In genomic region chr5:149551227-149552037, GRCh38 we compare ENCODE assay signal across 8 cellular contexts. TPM values are rescaled to one million over a fixed set of nuclear protein-coding genes. Genes with fewer than 3 reads are reported as not detected.
DNase-seq lines count a peak whose midpoint lies in the region; ATAC-seq and TF ChIP-seq lines count a peak whose summit lies in the region.

TSS of gene CSNK1A1 (minus strand) at chr5:149551439. CDS start at chr5:149550964, 475 bp downstream.

- peak within 1 kb of the TSS; percentile 97 for H3K27ac ChIP-seq in CD4-positive, CD25-positive, alpha-beta regulatory T cell (ENCODE audit: insufficient read depth, low read length, poor library complexity, severe bottlenecking)
- peak within 1 kb of the TSS; percentile 99 for H3K27ac ChIP-seq in left lung

- H3K4me1 ChIP-seq in CD4-positive, CD25-positive, alpha-beta regulatory T cell (ENCODE audit: control insufficient read depth, insufficient read depth, low read length, poor library complexity, severe bottlenecking) = peaks cover 34% of the 10 kb centered on the region
- peaks cover 23 to 38% of the 10 kb centered on the region in 2 donors for H3K4me1 ChIP-seq in left lung

- DNase-seq in CD4-positive, CD25-positive, alpha-beta regulatory T cell = peak; percentile 98 to 99 (median 98)
- DNase-seq in NCI-H748 treated with DMSO at 0.1 percent for 48 hours (lab: John Stamatoyannopoulos, UW) (peak; percentile 92), left lung (peak; percentile 99)
- peak; percentile 98 for DNase-seq in activated CD4-positive, alpha-beta T cell treated with anti-CD3 and anti-CD28 coated beads, Interleukin-2, amount 50 U/mL, for 24 hours (ENCODE audit: low read depth in 1 of 2, low spot score in 1 of 2)
- DNase-seq in stimulated activated CD4-positive, alpha-beta T cell treated with anti-CD3 and anti-CD28 coated beads, Interleukin-2, amount 100 ng/mL, for 48 hours = peak; percentile 98 to 99

- peak within 1 kb of the TSS; percentile 99 for H3K27ac Mint-ChIP-seq in CD4-positive, CD25-positive, alpha-beta regulatory T cell
- peak within 1 kb of the TSS; percentile 99 for H3K27ac Mint-ChIP-seq in dendritic cell treated with granulocyte-macrophage colony-stimulating factor and Interleukin-4, amounts not matched to agents 40 ng/mL and 50 ng/mL, for 4 days

- peak within 1 kb of the TSS; percentile 96 to 100 (median 100) for H3K4me3 Mint-ChIP-seq in CD4-positive, CD25-positive, alpha-beta regulatory T cell
- H3K4me3 Mint-ChIP-seq in dendritic cell treated with granulocyte-macrophage colony-stimulating factor and Interleukin-4, amounts not matched to agents 40 ng/mL and 50 ng/mL, for 4 days = peak within 1 kb of the TSS; percentile 94

- peaks cover 13% of the 10 kb centered on the region for H3K36me3 ChIP-seq in CD4-positive, CD25-positive, alpha-beta regulatory T cell (ENCODE audit: control insufficient read depth, insufficient read depth, low read length)
- H3K36me3 ChIP-seq in left lung = peaks cover 0 to 26% of the 10 kb centered on the region in 2 donors

- H3K27me3 Mint-ChIP-seq in CD4-positive, CD25-positive, alpha-beta regulatory T cell = peaks cover 5% of the 10 kb centered on the region
- H3K27me3 Mint-ChIP-seq in dendritic cell treated with granulocyte-macrophage colony-stimulating factor and Interleukin-4, amounts not matched to agents 40 ng/mL and 50 ng/mL, for 4 days = no peaks in the 10 kb centered on the region

- H3K36me3 Mint-ChIP-seq in CD4-positive, CD25-positive, alpha-beta regulatory T cell = peaks cover 23% of the 10 kb centered on the region
- peaks cover 54% of the 10 kb centered on the region for H3K36me3 Mint-ChIP-seq in dendritic cell treated with granulocyte-macrophage colony-stimulating factor and Interleukin-4, amounts not matched to agents 40 ng/mL and 50 ng/mL, for 4 days (ENCODE audit: low read depth)

- H3K9me3 ChIP-seq in CD4-positive, CD25-positive, alpha-beta regulatory T cell (ENCODE audit: control insufficient read depth in 2 of 2, low read length in 2 of 2) = no peaks in the 10 kb centered on the region
- no peaks in the 10 kb centered on the region for H3K9me3 ChIP-seq in left lung

- peak within 1 kb of the TSS; percentile 94 for H3K4me3 ChIP-seq in CD4-positive, CD25-positive, alpha-beta regulatory T cell (ENCODE audit: low read depth, low read length)
- H3K4me3 ChIP-seq in left lung = peak within 1 kb of the TSS; percentile 89 to 94

- peak; percentile 56 to 62 for TF ChIP-seq CTCF in left lung (IDR thresholded peaks at IDR 0.05)

- no peaks in the 10 kb centered on the region for H3K27me3 ChIP-seq in CD4-positive, CD25-positive, alpha-beta regulatory T cell (ENCODE audit: control insufficient read depth, insufficient read depth, low read length)
- no peaks in the 10 kb centered on the region for H3K27me3 ChIP-seq in left lung

- ATAC-seq in CD4-positive, CD25-positive, alpha-beta regulatory T cell (ENCODE audit: low read depth in 2 of 2) = peak; percentile 87 to 90
- ATAC-seq in GM19395 (IDR thresholded peaks at IDR 0.05; ENCODE audit: unreplicated experiment) = peak; percentile 91
- ATAC-seq in HG03565 (IDR thresholded peaks at IDR 0.05; ENCODE audit: unreplicated experiment) = peak; percentile 80
- ATAC-seq in left lung = peak; percentile 96

- peaks cover 18 to 38% (median 26%) of the 10 kb centered on the region in 4 donors for H3K4me1 Mint-ChIP-seq in CD4-positive, CD25-positive, alpha-beta regulatory T cell
- peaks cover 31% of the 10 kb centered on the region for H3K4me1 Mint-ChIP-seq in dendritic cell treated with granulocyte-macrophage colony-stimulating factor and Interleukin-4, amounts not matched to agents 40 ng/mL and 50 ng/mL, for 4 days (ENCODE audit: low read depth)

- intact Hi-C loops in dendritic cell treated with granulocyte-macrophage colony-stimulating factor and Interleukin-4, amounts not matched to agents 40 ng/mL and 50 ng/mL, for 4 days (cut with micrococcal nuclease) = no loop called here
- intact Hi-C loops in left lung (cut with DNase I) = loop anchor here in 1 of 2 donors (5.0 kb wide), 1 partner anchor 109 kb away; no protein-coding TSS in a partner anchor

- no peaks in the 10 kb centered on the region for H3K9me3 Mint-ChIP-seq in CD4-positive, CD25-positive, alpha-beta regulatory T cell
- no peaks in the 10 kb centered on the region for H3K9me3 Mint-ChIP-seq in dendritic cell treated with granulocyte-macrophage colony-stimulating factor and Interleukin-4, amounts not matched to agents 40 ng/mL and 50 ng/mL, for 4 days

RNA-seq across cellular contexts. Expression of gene CSNK1A1, which starts in this region (rescaled TPM):
- 234 TPM for total RNA-seq in CD4-positive, CD25-positive, alpha-beta regulatory T cell
- polyA plus RNA-seq in CD4-positive, CD25-positive, alpha-beta regulatory T cell = 100 to 1,000 TPM; 134 to 152 (median 147) TPM
- total RNA-seq in left lung = 100 to 1,000 TPM; 206 to 217 TPM

Comparison
In these comparisons a context has a peak if more than half of its experiments do, and no peak if none do; other contexts are left out.
1. Peak in every context shown above with its lines: DNase-seq, ATAC-seq, H3K4me3 ChIP-seq and H3K27ac ChIP-seq.